In the genomic region with DNA sequence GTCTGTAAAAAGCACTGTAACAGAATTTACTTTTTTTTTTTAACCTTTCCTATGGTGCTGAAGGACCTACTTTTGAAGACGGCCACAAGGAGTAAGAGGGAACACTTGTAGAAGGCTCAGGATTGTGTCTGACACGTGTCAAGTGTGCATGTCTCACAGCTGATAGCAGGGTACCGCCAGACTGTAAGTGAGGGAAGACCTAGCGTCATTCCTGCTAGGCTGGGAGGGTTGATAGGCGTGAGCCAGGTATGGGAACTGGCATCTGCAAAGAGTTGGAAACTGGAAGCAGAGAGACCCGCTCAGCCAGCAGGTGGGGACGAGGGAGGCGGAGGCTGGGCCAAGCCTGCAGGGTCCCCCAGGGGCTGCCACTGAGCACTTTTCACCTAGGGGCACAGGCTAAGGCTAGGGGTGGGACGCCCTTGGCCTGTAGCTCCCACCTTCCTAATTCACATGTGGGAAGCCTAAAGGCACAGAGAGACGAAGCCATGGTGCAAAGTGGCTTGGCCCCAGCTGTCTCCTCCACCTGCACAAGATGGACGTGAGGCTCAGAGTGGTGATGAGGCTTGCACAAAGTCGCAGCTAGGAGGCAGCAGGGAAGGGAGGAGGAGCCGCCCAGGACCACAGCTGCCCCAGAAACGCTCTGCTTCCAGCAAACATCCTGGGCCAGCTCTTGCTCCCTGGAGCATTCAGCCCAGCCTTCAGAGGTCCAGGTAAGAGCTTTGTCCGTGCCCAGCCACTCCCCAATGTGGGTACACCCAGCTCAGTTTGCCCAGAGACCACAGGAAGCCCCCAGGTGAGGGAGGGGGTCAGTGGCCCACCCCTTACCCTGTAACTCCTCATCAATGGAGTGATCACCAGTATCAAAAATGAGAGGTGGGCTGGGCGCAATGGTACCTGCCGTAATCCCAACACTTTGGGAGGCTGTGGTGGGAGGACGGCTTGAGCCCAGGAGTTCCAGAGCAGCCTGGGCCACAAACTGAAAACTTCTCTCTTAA, we compare ENCODE assay signal across 1 cellular context.
A peak's percentile ranks its signal among the peaks of the same experiment; 100 is the strongest.
TF ChIP-seq lines count a peak whose summit lies in the region.

No MANE protein-coding gene starts in this region.

TF ChIP-seq in K562, 482 proteins besides CTCF, POLR2A, EP300 and RAD21:
- TF ChIP-seq, protein P1, sequence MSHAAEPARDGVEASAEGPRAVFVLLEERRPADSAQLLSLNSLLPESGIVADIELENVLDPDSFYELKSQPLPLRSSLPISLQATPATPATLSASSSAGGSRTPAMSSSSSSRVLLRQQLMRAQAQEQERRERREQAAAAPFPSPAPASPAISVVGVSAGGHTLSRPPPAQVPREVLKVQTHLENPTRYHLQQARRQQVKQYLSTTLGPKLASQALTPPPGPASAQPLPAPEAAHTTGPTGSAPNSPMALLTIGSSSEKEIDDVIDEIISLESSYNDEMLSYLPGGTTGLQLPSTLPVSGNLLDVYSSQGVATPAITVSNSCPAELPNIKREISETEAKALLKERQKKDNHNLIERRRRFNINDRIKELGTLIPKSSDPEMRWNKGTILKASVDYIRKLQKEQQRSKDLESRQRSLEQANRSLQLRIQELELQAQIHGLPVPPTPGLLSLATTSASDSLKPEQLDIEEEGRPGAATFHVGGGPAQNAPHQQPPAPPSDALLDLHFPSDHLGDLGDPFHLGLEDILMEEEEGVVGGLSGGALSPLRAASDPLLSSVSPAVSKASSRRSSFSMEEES (CRISPR knock-in tag; IDR thresholded peaks at IDR 0.05): no peak
- TF ChIP-seq POLR2G (IDR thresholded peaks at IDR 0.05; ENCODE audit: low read depth, low read length) (peak; percentile 33; the same call in 1 of the 2 replicates), PRPF4 (IDR thresholded peaks at IDR 0.05; ENCODE audit: insufficient read depth, low read depth, low read length, poor library complexity, severe bottlenecking) (no peak)
- TF ChIP-seq, protein P2, sequence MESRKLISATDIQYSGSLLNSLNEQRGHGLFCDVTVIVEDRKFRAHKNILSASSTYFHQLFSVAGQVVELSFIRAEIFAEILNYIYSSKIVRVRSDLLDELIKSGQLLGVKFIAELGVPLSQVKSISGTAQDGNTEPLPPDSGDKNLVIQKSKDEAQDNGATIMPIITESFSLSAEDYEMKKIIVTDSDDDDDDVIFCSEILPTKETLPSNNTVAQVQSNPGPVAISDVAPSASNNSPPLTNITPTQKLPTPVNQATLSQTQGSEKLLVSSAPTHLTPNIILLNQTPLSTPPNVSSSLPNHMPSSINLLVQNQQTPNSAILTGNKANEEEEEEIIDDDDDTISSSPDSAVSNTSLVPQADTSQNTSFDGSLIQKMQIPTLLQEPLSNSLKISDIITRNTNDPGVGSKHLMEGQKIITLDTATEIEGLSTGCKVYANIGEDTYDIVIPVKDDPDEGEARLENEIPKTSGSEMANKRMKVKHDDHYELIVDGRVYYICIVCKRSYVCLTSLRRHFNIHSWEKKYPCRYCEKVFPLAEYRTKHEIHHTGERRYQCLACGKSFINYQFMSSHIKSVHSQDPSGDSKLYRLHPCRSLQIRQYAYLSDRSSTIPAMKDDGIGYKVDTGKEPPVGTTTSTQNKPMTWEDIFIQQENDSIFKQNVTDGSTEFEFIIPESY (CRISPR knock-in tag; IDR thresholded peaks at IDR 0.05): peak; percentile 85
